1 cellular context compared by ENCODE assay signal in the genomic region with DNA sequence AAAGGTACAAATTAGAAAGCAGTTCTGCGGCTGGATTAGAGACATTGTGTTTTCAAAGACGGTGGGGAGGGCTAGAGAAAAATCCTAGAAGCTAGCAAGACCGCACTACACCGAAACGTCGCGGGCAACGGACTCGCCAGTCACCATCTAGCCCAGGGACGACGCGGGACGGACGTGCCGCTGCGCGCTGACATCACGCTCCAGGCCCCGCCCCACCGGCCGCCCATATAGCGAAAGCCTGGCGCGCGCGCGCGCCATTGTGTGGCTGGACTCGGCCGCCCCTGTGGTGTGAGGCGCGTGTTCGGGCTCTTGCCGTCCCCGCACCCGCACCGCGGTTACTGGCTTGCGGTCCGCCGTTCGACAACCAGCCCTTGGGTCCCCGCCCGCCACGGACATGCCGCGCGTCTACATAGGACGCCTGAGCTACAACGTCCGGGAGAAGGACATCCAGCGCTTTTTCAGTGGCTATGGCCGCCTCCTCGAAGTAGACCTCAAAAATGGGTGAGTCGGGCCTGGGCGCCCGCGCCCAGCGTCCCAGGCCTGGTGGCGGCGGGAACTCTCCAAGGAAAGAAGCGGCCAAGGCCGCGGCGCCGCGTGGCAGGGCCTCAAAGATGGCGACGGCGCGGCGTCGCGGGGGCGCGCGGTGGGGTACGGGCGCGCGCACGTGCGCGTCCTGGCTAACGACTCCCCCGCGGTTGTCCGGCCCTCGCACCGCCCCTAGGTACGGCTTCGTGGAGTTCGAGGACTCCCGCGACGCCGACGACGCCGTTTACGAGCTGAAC.
TF ChIP-seq lines count a peak whose summit lies in the region.

SRSF6 (plus strand) TSS at position 257 of the 782 bp plus-strand sequence; CDS start at position 395, 138 bp downstream.

TF ChIP-seq in IMR-90, 13 proteins besides CTCF, POLR2A, EP300 and RAD21 (continued from another document):
- TF ChIP-seq ELK1 (IDR thresholded peaks at IDR 0.05; ENCODE audit: borderline replicate concordance, low read depth, low read length) (no peak), FOS (IDR thresholded peaks at IDR 0.05; ENCODE audit: low read depth, low read length) (no peak), BHLHE40 (IDR thresholded peaks at IDR 0.05; ENCODE audit: low read depth, low read length) (peak; percentile 38), MAZ (IDR thresholded peaks at IDR 0.05; ENCODE audit: borderline replicate concordance, low read depth, low read length) (no peak; the same call in 1 of the 2 replicates), SMC3 (IDR thresholded peaks at IDR 0.05; ENCODE audit: low read depth, low read length) (no peak), MAFK (IDR thresholded peaks at IDR 0.05; ENCODE audit: low read depth, low read length) (no peak), CHD1 (IDR thresholded peaks at IDR 0.05; ENCODE audit: low read depth, low read length) (peak; percentile 97), CEBPB (IDR thresholded peaks at IDR 0.05; ENCODE audit: low read depth, low read length) (no peak), MXI1 (IDR thresholded peaks at IDR 0.05; ENCODE audit: borderline replicate concordance, low read depth, low read length) (no peak), RCOR1 (IDR thresholded peaks at IDR 0.05; ENCODE audit: insufficient replicate concordance, low read length) (no peak), NFE2L2 (IDR thresholded peaks at IDR 0.05; ENCODE audit: low read depth, low read length) (peak; percentile 24; the same call in 1 of the 2 replicates)
- TF ChIP-seq, protein P1, sequence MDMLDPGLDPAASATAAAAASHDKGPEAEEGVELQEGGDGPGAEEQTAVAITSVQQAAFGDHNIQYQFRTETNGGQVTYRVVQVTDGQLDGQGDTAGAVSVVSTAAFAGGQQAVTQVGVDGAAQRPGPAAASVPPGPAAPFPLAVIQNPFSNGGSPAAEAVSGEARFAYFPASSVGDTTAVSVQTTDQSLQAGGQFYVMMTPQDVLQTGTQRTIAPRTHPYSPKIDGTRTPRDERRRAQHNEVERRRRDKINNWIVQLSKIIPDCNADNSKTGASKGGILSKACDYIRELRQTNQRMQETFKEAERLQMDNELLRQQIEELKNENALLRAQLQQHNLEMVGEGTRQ (IDR thresholded peaks at IDR 0.05; ENCODE audit: low read depth, low read length) = peak; percentile 65
TF ChIP-seq in IMR-90: peak in this region for 4.
